10 cellular contexts compared by ENCODE assay signal in the genomic region with DNA sequence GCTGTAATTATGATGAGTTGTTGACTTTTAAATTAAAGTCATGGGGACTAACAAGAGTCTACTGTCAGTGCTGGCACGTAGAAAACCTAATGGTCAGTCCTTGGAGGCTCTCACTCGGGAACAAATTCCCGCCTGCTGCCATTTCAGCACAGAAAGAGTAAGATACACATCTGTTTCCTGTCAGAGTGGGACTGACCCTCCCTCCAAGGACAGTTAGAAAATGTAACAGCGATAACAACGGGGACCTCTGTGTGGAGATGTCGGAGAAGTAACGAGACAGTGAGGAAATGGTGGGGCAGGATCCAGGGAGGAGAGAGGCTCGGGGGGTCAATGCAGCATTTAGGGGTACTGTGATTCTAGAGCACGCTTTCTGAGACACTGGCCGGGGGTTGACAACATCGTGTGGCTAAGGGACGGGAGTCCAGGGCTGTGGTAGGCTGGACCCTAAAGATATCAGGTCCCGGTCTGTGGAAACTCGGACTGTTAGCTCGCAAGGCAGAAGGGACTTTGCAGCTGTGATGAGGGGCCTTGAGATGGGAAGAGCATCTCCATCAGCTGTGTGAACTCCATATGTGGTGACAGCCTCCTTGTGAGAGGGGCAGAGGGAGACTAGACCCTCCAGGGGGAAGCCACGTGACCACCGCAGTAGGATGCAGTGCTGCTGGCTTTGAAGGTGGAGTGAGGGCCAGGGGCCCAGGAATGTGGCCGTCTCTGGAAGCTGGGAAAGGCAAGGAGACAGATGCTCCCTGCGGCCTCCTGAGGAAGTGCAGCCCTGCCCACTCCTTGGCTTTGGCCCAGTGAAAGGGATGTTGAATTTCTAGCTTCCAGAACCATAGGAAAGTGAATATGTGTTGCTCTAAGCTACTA. TPM values are rescaled to one million over a fixed set of nuclear protein-coding genes. Genes with fewer than 3 reads are reported as not detected.
A peak's percentile ranks its signal among the peaks of the same experiment; 100 is the strongest.
DNase-seq lines count a peak whose midpoint lies in the region; ATAC-seq, FAIRE-seq and TF ChIP-seq lines count a peak whose summit lies in the region.
"Had no signal": no experiment of that assay in that cellular context is flagged by ENCODE, and none has a peak within 500 bp of the region (broad histone marks: within the 10 kb centered on the region; RNA-seq: fewer than 3 reads in every experiment).

No MANE protein-coding gene starts in this region.

- H4K20me1 ChIP-seq in HepG2 (ENCODE audit: insufficient read depth, low read length): no peaks in the 10 kb centered on the region

- peak overlapping the region; percentile 37; the same call in 1 of the 2 replicates for H3K4me2 ChIP-seq in HepG2 (ENCODE audit: low read depth, low read length)

- H3K9me3 Mint-ChIP-seq in activated naive CD4-positive, alpha-beta T cell treated with anti-CD3 and anti-CD28 coated beads, Interleukin-2, amount 10 ng/mL, durations not matched to agents 7 days and 5 days: no peaks in the 10 kb centered on the region
- H3K9me3 Mint-ChIP-seq: activated T-helper 17 cell treated with anti-CD3 and anti-CD28 coated beads, Interleukin-2, amount 50 U/mL, for 72 hours had no signal

- H3K27ac ChIP-seq in colonic mucosa (no peak overlapping the region), HepG2 (ENCODE audit: extremely low read length, insufficient read depth, low read length) (no peak overlapping the region), vagina (peak overlapping the region; percentile 29)

- peak; percentile 24 for TF ChIP-seq CTCF in colonic mucosa (IDR thresholded peaks at IDR 0.05)
- no peak for TF ChIP-seq CTCF in HepG2 (CRISPR knock-in tag; IDR thresholded peaks at IDR 0.05)
- peak in 1 of 3 experiments; percentile 56 for TF ChIP-seq CTCF in vagina (IDR thresholded peaks at IDR 0.05)

- H3K9me3 ChIP-seq in colonic mucosa (no peaks in the 10 kb centered on the region), HepG2 (ENCODE audit: low read length) (no peaks in the 10 kb centered on the region), vagina (no peaks in the 10 kb centered on the region)

- H3K36me3 Mint-ChIP-seq in activated naive CD4-positive, alpha-beta T cell treated with anti-CD3 and anti-CD28 coated beads, Interleukin-2, amount 10 ng/mL, durations not matched to agents 7 days and 5 days: no peaks in the 10 kb centered on the region

- TF ChIP-seq POLR2A in HepG2 (IDR thresholded peaks at IDR 0.05; ENCODE audit: insufficient read depth in 1 of 2, low read depth in 2 of 2, low read length in 2 of 2) (no peak), vagina (IDR thresholded peaks at IDR 0.05) (no peak), GM18505 (IDR thresholded peaks at IDR 0.05; ENCODE audit: borderline replicate concordance, extremely low read depth, insufficient read depth, insufficient read length) (no peak)

- H3K4me1 ChIP-seq in colonic mucosa (no peaks in the 10 kb centered on the region), HepG2 (ENCODE audit: insufficient read depth, low read length) (peaks cover 46% of the 10 kb centered on the region), vagina (peaks cover 18% of the 10 kb centered on the region)

- FAIRE-seq in HepG2 (lab: Jason Lieb, UNC): no peak

- in situ Hi-C loops in HepG2 (cut with HindIII; ENCODE audit: extremely low pct_ligation_motif_present, low pct_unique_long_range_greater_than_20kb): no loop called here

- no TSS peak for BruUV-seq in HepG2 (replicated peaks; lab: Mats Ljungman, UMichigan)

- intact Hi-C loops in colonic mucosa (cut with DNase I): no loop called here
- intact Hi-C loops in HepG2 (cut with micrococcal nuclease; ENCODE audit: unreplicated experiment): no loop called here
- intact Hi-C loops in vagina (cut with DNase I): no loop called here

- POLR2A ChIA-PET in HepG2 (lab: Yijun Ruan, JAX): no interaction called here

- no peaks in the 10 kb centered on the region for H3K27me3 ChIP-seq in colonic mucosa
- H3K27me3 ChIP-seq in HepG2 (ENCODE audit: control insufficient read depth in 1 of 2, insufficient read depth in 2 of 2, low read length in 2 of 2): peaks cover 8 to 32% of the 10 kb centered on the region in 2 experiments; a peak in 4 of 5 replicates
- no peaks in the 10 kb centered on the region for H3K27me3 ChIP-seq in vagina

- H3K9ac ChIP-seq in colonic mucosa (ENCODE audit: low read depth in 2 of 2, low read length in 2 of 2) (no peak overlapping the region), HepG2 (ENCODE audit: insufficient read depth, low read depth, low read length) (no peak overlapping the region)

- H2AFZ ChIP-seq in HepG2 (ENCODE audit: low read length): no peak overlapping the region

- no peak overlapping the region for H3K4me3 ChIP-seq in colonic mucosa
- peak overlapping the region in 1 of 3 experiments; percentile 19; a peak in 1 of 6 replicates for H3K4me3 ChIP-seq in HepG2 (replicated peaks in 1 of 3; ENCODE audit: insufficient read depth in 1 of 3, low read depth in 2 of 3, low read length in 3 of 3)
- no peak overlapping the region for H3K4me3 ChIP-seq in vagina
- H3K4me3 ChIP-seq: lung had no signal

- H3K36me3 ChIP-seq in colonic mucosa (no peaks in the 10 kb centered on the region), HepG2 (replicated peaks in 1 of 2; ENCODE audit: control insufficient read depth in 1 of 2, insufficient read depth in 2 of 2, low read length in 2 of 2) (no peaks in the 10 kb centered on the region), vagina (no peaks in the 10 kb centered on the region)

- no peak overlapping the region for H3K4me3 Mint-ChIP-seq in activated naive CD4-positive, alpha-beta T cell treated with anti-CD3 and anti-CD28 coated beads, Interleukin-2, amount 10 ng/mL, durations not matched to agents 7 days and 5 days
- H3K4me3 Mint-ChIP-seq: activated T-helper 17 cell treated with anti-CD3 and anti-CD28 coated beads, Interleukin-2, amount 50 U/mL, for 72 hours had no signal

- H3K79me2 ChIP-seq in HepG2 (ENCODE audit: insufficient read depth, low read length): no peaks in the 10 kb centered on the region

- WGBS in HepG2 (ENCODE audit: low lambda C conversion rate): 27% methylated on average over 19 of the region's 19 CpGs

- H3K4me1 Mint-ChIP-seq in activated naive CD4-positive, alpha-beta T cell treated with anti-CD3 and anti-CD28 coated beads, Interleukin-2, amount 10 ng/mL, durations not matched to agents 7 days and 5 days: no peaks in the 10 kb centered on the region
- H3K4me1 Mint-ChIP-seq: activated T-helper 17 cell treated with anti-CD3 and anti-CD28 coated beads, Interleukin-2, amount 50 U/mL, for 72 hours had no signal

- peak; percentile 50 for ATAC-seq in HepG2
- no peak for ATAC-seq in HG03095 (IDR thresholded peaks at IDR 0.05; ENCODE audit: unreplicated experiment)
- no peak for ATAC-seq in GM18505 (IDR thresholded peaks at IDR 0.05; ENCODE audit: unreplicated experiment)
- ATAC-seq: activated T-helper 17 cell treated with anti-CD3 and anti-CD28 coated beads, Interleukin-2, amount 50 U/mL, for 72 hours had no signal

- TF ChIP-seq EP300 in HepG2 (IDR thresholded peaks at IDR 0.05; ENCODE audit: low read depth in 2 of 2, low read length in 2 of 2) (no peak), HepG2 (CRISPR knock-in tag; IDR thresholded peaks at IDR 0.05; ENCODE audit: borderline replicate concordance) (no peak)

- H3K27ac Mint-ChIP-seq in activated naive CD4-positive, alpha-beta T cell treated with anti-CD3 and anti-CD28 coated beads, Interleukin-2, amount 10 ng/mL, durations not matched to agents 7 days and 5 days: no peak overlapping the region
- H3K27ac Mint-ChIP-seq: activated T-helper 17 cell treated with anti-CD3 and anti-CD28 coated beads, Interleukin-2, amount 50 U/mL, for 72 hours had no signal

- peaks cover 44% of the 10 kb centered on the region for H3K27me3 Mint-ChIP-seq in activated naive CD4-positive, alpha-beta T cell treated with anti-CD3 and anti-CD28 coated beads, Interleukin-2, amount 10 ng/mL, durations not matched to agents 7 days and 5 days

- DNase-seq in activated naive CD4-positive, alpha-beta T cell treated with anti-CD3 and anti-CD28 coated beads, Interleukin-2, amount 10 ng/mL, durations not matched to agents 7 days and 5 days: peak; percentile 14
- no peak for DNase-seq in activated naive CD4-positive, alpha-beta T cell treated with anti-CD3 and anti-CD28 coated beads, Interleukin-2, amount 50 U/mL, for 16 hours
- DNase-seq in colonic mucosa: peak; percentile 17
- DNase-seq in HepG2 (ENCODE audit: low spot score): no peak
- DNase-seq in vagina (ENCODE audit: extremely low spot score in 2 of 2): no peak
- no peak for DNase-seq in NCI-H1092 (lab: John Stamatoyannopoulos, UW)

- TF ChIP-seq RAD21 in HepG2 (CRISPR knock-in tag; IDR thresholded peaks at IDR 0.05): no peak

- CTCF ChIA-PET in activated naive CD4-positive, alpha-beta T cell treated with anti-CD3 and anti-CD28 coated beads, Interleukin-2, amount 10 ng/mL, durations not matched to agents 7 days and 5 days (lab: Charles Lee): no interaction called here
- CTCF ChIA-PET in HepG2 (lab: Yijun Ruan, JAX; ENCODE audit: low intra/inter-chr PET ratio, low total read pairs): no interaction called here

TF ChIP-seq in HepG2, 621 proteins besides CTCF, POLR2A, EP300 and RAD21 (continues in another document):
- TF ChIP-seq RCOR2 (CRISPR knock-in tag; IDR thresholded peaks at IDR 0.05): no peak

RNA-seq across cellular contexts. Expression of a gene that starts 35.8 kb away (rescaled TPM):
- total RNA-seq in colonic mucosa (under 1 TPM; 0.54 to 0.74 TPM), HepG2 (2016; rRNA removed; fragmentation: Illumina TruSeq; extraction: Trizol) (0.66 and 1.0 TPM in 2 replicates), vagina (5.4 TPM)
- total RNA-seq in HepG2 (2016; cell fraction: cytosol; rRNA removed; fragmentation: Illumina TruSeq; extraction: Trizol; ENCODE audit: low read depth): 0.09 and 0.10 TPM in 2 replicates
- total RNA-seq in HepG2 (2016; cell fraction: insoluble cytoplasmic fraction; rRNA removed; fragmentation: Illumina TruSeq; extraction: Trizol): 0.46 and 0.71 TPM in 2 replicates
- 0.43 and 0.55 TPM in 2 replicates for total RNA-seq in HepG2 (2016; cell fraction: membrane; rRNA removed; fragmentation: Illumina TruSeq; extraction: Trizol)
- total RNA-seq in HepG2 (2016; cell fraction: nucleus; rRNA removed; fragmentation: Illumina TruSeq; extraction: Trizol): 1.9 and 2.0 TPM in 2 replicates
- 0.82 and 2.6 TPM in 2 replicates for polyA plus RNA-seq in HepG2 (2011; rRNA removed)
- 0.35 and 0.82 TPM in 2 replicates for polyA plus RNA-seq in HepG2 (2011; cell fraction: cytosol; rRNA removed)
- polyA plus RNA-seq in HepG2 (2011; cell fraction: nucleus; rRNA removed): 10.2 and 19.2 TPM in 2 replicates
- 3.3 and 4.5 TPM in 2 replicates for polyA plus RNA-seq in HepG2 (2012)
- 0.06 and 0.07 TPM in 2 replicates for polyA plus RNA-seq in HepG2 (2016; cell fraction: cytosol; fragmentation: Illumina TruSeq; extraction: Trizol; ENCODE audit: low read depth)
- 0.38 and 1.0 TPM in 2 replicates for polyA plus RNA-seq in HepG2 (2016; cell fraction: insoluble cytoplasmic fraction; fragmentation: Illumina TruSeq; extraction: Trizol; ENCODE audit: low read depth)
- 0.13 and 0.14 TPM in 2 replicates for polyA plus RNA-seq in HepG2 (2016; cell fraction: membrane; fragmentation: Illumina TruSeq; extraction: Trizol; ENCODE audit: low read depth)
- polyA plus RNA-seq in HepG2 (2016; cell fraction: nucleus; fragmentation: Illumina TruSeq; extraction: Trizol; ENCODE audit: insufficient read depth, low read depth): 2.4 and 2.8 TPM in 2 replicates
- polyA minus RNA-seq in HepG2 (2011; rRNA and poly(A)+ RNA removed; ENCODE audit: low replicate concordance): 1.1 and 3.6 TPM in 2 replicates
- 0.62 and 0.99 TPM in 2 replicates for polyA minus RNA-seq in HepG2 (2011; cell fraction: cytosol; rRNA and poly(A)+ RNA removed)
- polyA minus RNA-seq in HepG2 (2011; cell fraction: nucleus; rRNA and poly(A)+ RNA removed): 1.0 and 2.5 TPM in 2 replicates

Comparison
In these comparisons a context has a peak if more than half of its experiments do, and no peak if none do; other contexts are left out.
1. DNase-seq: peak in activated naive CD4-positive, alpha-beta T cell treated with anti-CD3 and anti-CD28 coated beads, Interleukin-2, amount 10 ng/mL, durations not matched to agents 7 days and 5 days (single experiment) and colonic mucosa (single experiment); none in activated naive CD4-positive, alpha-beta T cell treated with anti-CD3 and anti-CD28 coated beads, Interleukin-2, amount 50 U/mL, for 16 hours (single experiment), HepG2 (single experiment), vagina (0 of 2) and NCI-H1092 (single experiment).